Comparison of ENCODE assay signal across 11 cellular contexts in genomic region chr5:97094579-97095317, GRCh38. TPM values are rescaled to one million over a fixed set of nuclear protein-coding genes. Genes with fewer than 3 reads are reported as not detected.
DNase-seq lines count a peak whose midpoint lies in the region; ATAC-seq lines count a peak whose summit lies in the region.
"Had no signal": no experiment of that assay in that cellular context is flagged by ENCODE, and none has a peak within 500 bp of the region (broad histone marks: within the 10 kb centered on the region; RNA-seq: fewer than 3 reads in every experiment).

No MANE protein-coding gene starts in this region.

- peaks cover 10% of the 10 kb centered on the region for H3K27me3 Mint-ChIP-seq in activated CD4-positive, alpha-beta T cell treated with anti-CD3 and anti-CD28 coated beads for 36 hours

- peaks cover 16% of the 10 kb centered on the region for H3K4me1 Mint-ChIP-seq in activated CD4-positive, alpha-beta T cell treated with anti-CD3 and anti-CD28 coated beads for 36 hours

- CTCF ChIA-PET in activated CD4-positive, alpha-beta T cell treated with anti-CD3 and anti-CD28 coated beads for 36 hours (lab: Charles Lee) = interaction anchor here (0.5 to 2.0 kb wide), 6 partner anchors 16 to 1827 kb away, joined by 3 to 6 read pairs (median 4); no protein-coding TSS in a partner anchor

- intact Hi-C loops in activated CD4-positive, alpha-beta T cell treated with anti-CD3 and anti-CD28 coated beads for 36 hours (cut with DNase I, micrococcal nuclease) = loop anchor here in 1 of 2 experiments (1.0 to 5.0 kb wide), 6 partner anchors 133 to 431 kb away; partner anchors contain the start of gene LNPEP
- intact Hi-C loops in posterior vena cava (cut with DNase I) = no loop called here

- POLR2A ChIA-PET in activated CD4-positive, alpha-beta T cell treated with anti-CD3 and anti-CD28 coated beads for 36 hours (lab: Charles Lee) = interaction anchor here (0.6 kb wide), 2 partner anchors 19 to 171 kb away, joined by 3 to 4 read pairs; no protein-coding TSS in a partner anchor

- H3K9me3 Mint-ChIP-seq in activated CD4-positive, alpha-beta T cell treated with anti-CD3 and anti-CD28 coated beads for 36 hours (ENCODE audit: low read depth) = no peaks in the 10 kb centered on the region

- peak overlapping the region; percentile 15 for H3K27ac Mint-ChIP-seq in activated CD4-positive, alpha-beta T cell treated with anti-CD3 and anti-CD28 coated beads for 36 hours

- H3K36me3 Mint-ChIP-seq in activated CD4-positive, alpha-beta T cell treated with anti-CD3 and anti-CD28 coated beads for 36 hours (ENCODE audit: low read depth) = no peaks in the 10 kb centered on the region

- DNase-seq in activated CD4-positive, alpha-beta T cell treated with anti-CD3 and anti-CD28 coated beads for 36 hours = peak; percentile 59
- no peak for DNase-seq in activated CD4-positive, alpha-beta T cell treated with anti-CD3 and anti-CD28 coated beads for 1 hour
- DNase-seq in HT1080 (ENCODE audit: low read depth) = peak; percentile 32
- peak; percentile 35 for DNase-seq in stimulated activated CD4-positive, alpha-beta T cell treated with anti-CD3 and anti-CD28 coated beads, Interleukin-4, amount 100 ng/mL, for 24 hours
- no peak for DNase-seq in NCI-H2227 (lab: John Stamatoyannopoulos, UW; ENCODE audit: unreplicated experiment)
- no peak for DNase-seq in posterior vena cava (ENCODE audit: low spot score)
- DNase-seq in COLO829 (ENCODE audit: low spot score) = no peak
- DNase-seq: Peyer's patch had no signal

- H3K4me3 Mint-ChIP-seq in activated CD4-positive, alpha-beta T cell treated with anti-CD3 and anti-CD28 coated beads for 36 hours = no peak overlapping the region

- ATAC-seq in activated CD4-positive, alpha-beta T cell treated with anti-CD3 and anti-CD28 coated beads for 36 hours = peak; percentile 99
- ATAC-seq in HG02571 (IDR thresholded peaks at IDR 0.05; ENCODE audit: unreplicated experiment) = peak; percentile 99

RNA-seq across cellular contexts. Expression of gene LIX1, which starts 47.7 kb away (rescaled TPM):
- total RNA-seq in activated CD4-positive, alpha-beta T cell treated with anti-CD3 and anti-CD28 coated beads for 36 hours = not detected
- 0.03 TPM in 1 of 2 replicates, not detected in the other for total RNA-seq in HT1080 (2014; rRNA removed; shearing (Covaris generic))
- polyA plus RNA-seq in HT1080 (2015; cell fraction: cytosol; rRNA removed) = not detected in 2 replicates
- not detected in 2 replicates for polyA plus RNA-seq in HT1080 (2015; cell fraction: nucleus; rRNA removed)
- not detected for total RNA-seq in posterior vena cava
- total RNA-seq: glomerular endothelial cell, subcutaneous adipose tissue had no signal

Comparison
In these comparisons a context has a peak if more than half of its experiments do, and no peak if none do; other contexts are left out.
1. DNase-seq: peak in activated CD4-positive, alpha-beta T cell treated with anti-CD3 and anti-CD28 coated beads for 36 hours (single experiment), HT1080 (single experiment) and stimulated activated CD4-positive, alpha-beta T cell treated with anti-CD3 and anti-CD28 coated beads, Interleukin-4, amount 100 ng/mL, for 24 hours (single experiment); none in activated CD4-positive, alpha-beta T cell treated with anti-CD3 and anti-CD28 coated beads for 1 hour (single experiment), NCI-H2227 (single experiment), posterior vena cava (single experiment) and COLO829 (single experiment).